Comparison of ENCODE assay signal across 1 cellular context in the genomic region with DNA sequence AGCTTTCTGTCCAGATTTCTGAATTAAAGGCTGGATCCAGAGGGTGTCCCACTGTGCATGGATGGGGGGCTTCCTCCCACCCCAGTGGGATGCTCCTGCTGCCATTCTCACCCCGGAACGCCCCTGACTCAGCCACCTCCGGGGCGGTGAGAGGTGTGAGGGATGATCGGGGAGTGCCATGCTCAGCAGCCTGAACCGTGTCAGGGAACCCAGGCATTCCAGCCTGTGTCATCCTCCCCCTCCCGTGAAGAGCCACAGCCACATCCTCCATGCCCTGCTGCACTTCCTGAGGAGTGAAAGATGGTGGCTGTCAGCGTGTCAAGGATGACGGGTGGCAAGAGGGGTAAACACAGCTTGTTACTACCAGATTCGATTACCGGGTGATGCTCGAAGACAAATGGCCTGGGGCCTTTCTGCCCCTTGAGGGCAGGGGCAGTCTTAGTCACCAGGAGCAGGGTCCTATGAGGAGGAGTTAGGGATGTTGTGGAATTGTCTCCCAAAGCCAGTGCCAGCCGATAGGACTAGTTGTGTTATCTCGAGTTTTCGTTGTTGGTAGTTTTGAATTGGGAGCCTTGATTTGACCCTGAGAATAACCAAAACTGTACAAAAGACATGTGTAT.
TF ChIP-seq lines count a peak whose summit lies in the region.

No MANE protein-coding gene starts in this region.

TF ChIP-seq in WTC11, 78 proteins besides CTCF, POLR2A, EP300 and RAD21 (continued from another document):
- TF ChIP-seq, protein P1, sequence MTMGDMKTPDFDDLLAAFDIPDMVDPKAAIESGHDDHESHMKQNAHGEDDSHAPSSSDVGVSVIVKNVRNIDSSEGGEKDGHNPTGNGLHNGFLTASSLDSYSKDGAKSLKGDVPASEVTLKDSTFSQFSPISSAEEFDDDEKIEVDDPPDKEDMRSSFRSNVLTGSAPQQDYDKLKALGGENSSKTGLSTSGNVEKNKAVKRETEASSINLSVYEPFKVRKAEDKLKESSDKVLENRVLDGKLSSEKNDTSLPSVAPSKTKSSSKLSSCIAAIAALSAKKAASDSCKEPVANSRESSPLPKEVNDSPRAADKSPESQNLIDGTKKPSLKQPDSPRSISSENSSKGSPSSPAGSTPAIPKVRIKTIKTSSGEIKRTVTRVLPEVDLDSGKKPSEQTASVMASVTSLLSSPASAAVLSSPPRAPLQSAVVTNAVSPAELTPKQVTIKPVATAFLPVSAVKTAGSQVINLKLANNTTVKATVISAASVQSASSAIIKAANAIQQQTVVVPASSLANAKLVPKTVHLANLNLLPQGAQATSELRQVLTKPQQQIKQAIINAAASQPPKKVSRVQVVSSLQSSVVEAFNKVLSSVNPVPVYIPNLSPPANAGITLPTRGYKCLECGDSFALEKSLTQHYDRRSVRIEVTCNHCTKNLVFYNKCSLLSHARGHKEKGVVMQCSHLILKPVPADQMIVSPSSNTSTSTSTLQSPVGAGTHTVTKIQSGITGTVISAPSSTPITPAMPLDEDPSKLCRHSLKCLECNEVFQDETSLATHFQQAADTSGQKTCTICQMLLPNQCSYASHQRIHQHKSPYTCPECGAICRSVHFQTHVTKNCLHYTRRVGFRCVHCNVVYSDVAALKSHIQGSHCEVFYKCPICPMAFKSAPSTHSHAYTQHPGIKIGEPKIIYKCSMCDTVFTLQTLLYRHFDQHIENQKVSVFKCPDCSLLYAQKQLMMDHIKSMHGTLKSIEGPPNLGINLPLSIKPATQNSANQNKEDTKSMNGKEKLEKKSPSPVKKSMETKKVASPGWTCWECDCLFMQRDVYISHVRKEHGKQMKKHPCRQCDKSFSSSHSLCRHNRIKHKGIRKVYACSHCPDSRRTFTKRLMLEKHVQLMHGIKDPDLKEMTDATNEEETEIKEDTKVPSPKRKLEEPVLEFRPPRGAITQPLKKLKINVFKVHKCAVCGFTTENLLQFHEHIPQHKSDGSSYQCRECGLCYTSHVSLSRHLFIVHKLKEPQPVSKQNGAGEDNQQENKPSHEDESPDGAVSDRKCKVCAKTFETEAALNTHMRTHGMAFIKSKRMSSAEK (CRISPR knock-in tag; IDR thresholded peaks at IDR 0.05; ENCODE audit: borderline replicate concordance) = no peak
- TF ChIP-seq NFATC4 (CRISPR knock-in tag; IDR thresholded peaks at IDR 0.05) (no peak), FOXP1 (CRISPR knock-in tag; IDR thresholded peaks at IDR 0.05; ENCODE audit: borderline replicate concordance) (no peak), NFE2L1 (CRISPR knock-in tag; IDR thresholded peaks at IDR 0.05) (no peak), KAT7 (CRISPR knock-in tag; IDR thresholded peaks at IDR 0.05; ENCODE audit: borderline replicate concordance) (no peak), ESRRA (CRISPR knock-in tag; IDR thresholded peaks at IDR 0.05; ENCODE audit: borderline replicate concordance) (no peak), GRHL2 (CRISPR knock-in tag; IDR thresholded peaks at IDR 0.05; ENCODE audit: insufficient replicate concordance, severe bottlenecking) (no peak)
- TF ChIP-seq, protein P2, sequence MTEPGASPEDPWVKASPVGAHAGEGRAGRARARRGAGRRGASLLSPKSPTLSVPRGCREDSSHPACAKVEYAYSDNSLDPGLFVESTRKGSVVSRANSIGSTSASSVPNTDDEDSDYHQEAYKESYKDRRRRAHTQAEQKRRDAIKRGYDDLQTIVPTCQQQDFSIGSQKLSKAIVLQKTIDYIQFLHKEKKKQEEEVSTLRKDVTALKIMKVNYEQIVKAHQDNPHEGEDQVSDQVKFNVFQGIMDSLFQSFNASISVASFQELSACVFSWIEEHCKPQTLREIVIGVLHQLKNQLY (CRISPR knock-in tag; IDR thresholded peaks at IDR 0.05) = no peak
- TF ChIP-seq, protein P3, sequence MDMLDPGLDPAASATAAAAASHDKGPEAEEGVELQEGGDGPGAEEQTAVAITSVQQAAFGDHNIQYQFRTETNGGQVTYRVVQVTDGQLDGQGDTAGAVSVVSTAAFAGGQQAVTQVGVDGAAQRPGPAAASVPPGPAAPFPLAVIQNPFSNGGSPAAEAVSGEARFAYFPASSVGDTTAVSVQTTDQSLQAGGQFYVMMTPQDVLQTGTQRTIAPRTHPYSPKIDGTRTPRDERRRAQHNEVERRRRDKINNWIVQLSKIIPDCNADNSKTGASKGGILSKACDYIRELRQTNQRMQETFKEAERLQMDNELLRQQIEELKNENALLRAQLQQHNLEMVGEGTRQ (CRISPR knock-in tag; IDR thresholded peaks at IDR 0.05) = no peak
- TF ChIP-seq, protein P4, sequence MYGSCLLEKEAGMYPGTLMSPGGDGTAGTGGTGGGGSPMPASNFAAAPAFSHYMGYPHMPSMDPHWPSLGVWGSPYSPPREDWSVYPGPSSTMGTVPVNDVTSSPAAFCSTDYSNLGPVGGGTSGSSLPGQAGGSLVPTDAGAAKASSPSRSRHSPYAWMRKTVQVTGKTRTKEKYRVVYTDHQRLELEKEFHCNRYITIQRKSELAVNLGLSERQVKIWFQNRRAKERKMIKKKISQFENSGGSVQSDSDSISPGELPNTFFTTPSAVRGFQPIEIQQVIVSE (CRISPR knock-in tag; IDR thresholded peaks at IDR 0.05; ENCODE audit: borderline replicate concordance) = no peak
- TF ChIP-seq, protein P5, sequence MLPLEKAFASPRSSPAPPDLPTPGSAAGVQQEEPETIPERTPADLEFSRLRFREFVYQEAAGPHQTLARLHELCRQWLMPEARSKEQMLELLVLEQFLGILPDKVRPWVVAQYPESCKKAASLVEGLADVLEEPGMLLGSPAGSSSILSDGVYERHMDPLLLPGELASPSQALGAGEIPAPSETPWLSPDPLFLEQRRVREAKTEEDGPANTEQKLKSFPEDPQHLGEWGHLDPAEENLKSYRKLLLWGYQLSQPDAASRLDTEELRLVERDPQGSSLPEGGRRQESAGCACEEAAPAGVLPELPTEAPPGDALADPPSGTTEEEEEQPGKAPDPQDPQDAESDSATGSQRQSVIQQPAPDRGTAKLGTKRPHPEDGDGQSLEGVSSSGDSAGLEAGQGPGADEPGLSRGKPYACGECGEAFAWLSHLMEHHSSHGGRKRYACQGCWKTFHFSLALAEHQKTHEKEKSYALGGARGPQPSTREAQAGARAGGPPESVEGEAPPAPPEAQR (CRISPR knock-in tag; IDR thresholded peaks at IDR 0.05) = no peak
- TF ChIP-seq, protein P6, sequence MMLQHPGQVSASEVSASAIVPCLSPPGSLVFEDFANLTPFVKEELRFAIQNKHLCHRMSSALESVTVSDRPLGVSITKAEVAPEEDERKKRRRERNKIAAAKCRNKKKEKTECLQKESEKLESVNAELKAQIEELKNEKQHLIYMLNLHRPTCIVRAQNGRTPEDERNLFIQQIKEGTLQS (CRISPR knock-in tag; conservative IDR thresholded peaks at IDR 0.05) = no peak
